Comparison of ENCODE assay signal across 11 cellular contexts in genomic region chr11:27420722-27421572, GRCh38. TPM values are rescaled to one million over a fixed set of nuclear protein-coding genes. Genes with fewer than 3 reads are reported as not detected.
DNase-seq lines count a peak whose midpoint lies in the region; ATAC-seq and TF ChIP-seq lines count a peak whose summit lies in the region.
"Had no signal": no experiment of that assay in that cellular context is flagged by ENCODE, and none has a peak within 500 bp of the region (broad histone marks: within the 10 kb centered on the region; RNA-seq: fewer than 3 reads in every experiment).

No MANE protein-coding gene starts in this region.

- no peak overlapping the region for H3K9ac ChIP-seq in mammary epithelial cell (ENCODE audit: insufficient read depth, low read length)

- H2AFZ ChIP-seq in GM23338: no peak overlapping the region
- no peak overlapping the region for H2AFZ ChIP-seq in mammary epithelial cell (ENCODE audit: low read depth, low read length)

- peaks cover 59% of the 10 kb centered on the region for H3K4me1 ChIP-seq in GM23338 (ENCODE audit: insufficient read depth)
- peaks cover 34% of the 10 kb centered on the region for H3K4me1 ChIP-seq in mammary epithelial cell (ENCODE audit: insufficient read depth, low read length)

- TF ChIP-seq CTCF in GM23338 (conservative IDR thresholded peaks at IDR 0.05; ENCODE audit: low read depth in 2 of 2) (no peak), mammary epithelial cell (conservative IDR thresholded peaks at IDR 0.05 in 1 of 2, IDR thresholded peaks at IDR 0.05 in 1 of 2; ENCODE audit: extremely low read depth in 1 of 2, insufficient read depth in 1 of 2, low read depth in 1 of 2, low read length in 2 of 2) (no peak), nephron (IDR thresholded peaks at IDR 0.05; ENCODE audit: unreplicated experiment in 3 of 3) (no peak)

- H3K4me1 Mint-ChIP-seq in GM23338: peaks cover 58% of the 10 kb centered on the region
- H3K4me1 Mint-ChIP-seq in nephron: peaks cover 50% of the 10 kb centered on the region
- H3K4me1 Mint-ChIP-seq: activated B cell treated with CpG ODN at 0.5 μM for 24 hours had no signal

- peaks cover 15% of the 10 kb centered on the region for H4K20me1 ChIP-seq in GM23338 (replicated peaks; ENCODE audit: insufficient read depth)
- H4K20me1 ChIP-seq in mammary epithelial cell (ENCODE audit: insufficient read depth, low read length): peaks cover 1% of the 10 kb centered on the region

- no peaks in the 10 kb centered on the region for H3K9me2 ChIP-seq in GM23338 (ENCODE audit: insufficient read depth)

- H3K9me3 Mint-ChIP-seq in GM23338 (no peaks in the 10 kb centered on the region), nephron (no peaks in the 10 kb centered on the region)

- H3K36me3 ChIP-seq in GM23338 (ENCODE audit: insufficient read depth): no peaks in the 10 kb centered on the region
- no peaks in the 10 kb centered on the region for H3K36me3 ChIP-seq in mammary epithelial cell (ENCODE audit: insufficient read depth, low read length)

- dilution Hi-C loops in mammary epithelial cell (cut with HindIII; ENCODE audit: low sequenced_read_pairs): no loop called here

- CTCF ChIA-PET in mammary epithelial cell (lab: Charles Lee; ENCODE audit: low non-redundant PET): no interaction called here

- H3K9me3 ChIP-seq in mammary epithelial cell (replicated peaks; ENCODE audit: insufficient read depth, low read length): no peaks in the 10 kb centered on the region

- WGBS in mammary epithelial cell (ENCODE audit: low coverage, missing lambda C conversion rate): 86% methylated on average over 4 of the region's 4 CpGs

- no peaks in the 10 kb centered on the region for H3F3A ChIP-seq in GM23338 (replicated peaks; ENCODE audit: low read depth)

- H3K27ac ChIP-seq in GM23338 (ENCODE audit: low read depth) (peak overlapping the region; percentile 2; the same call in 1 of the 2 replicates), mammary epithelial cell (ENCODE audit: insufficient read depth, low read depth, low read length) (no peak overlapping the region)
- H3K27ac ChIP-seq: RWPE1 had no signal

- no peak for DNase-seq in GM23338 (ENCODE audit: low spot score)
- peak; percentile 39 for DNase-seq in M059J (ENCODE audit: low read depth)
- no peak for DNase-seq in mammary epithelial cell
- DNase-seq in HPDE6-E6E7 (ENCODE audit: extremely low spot score): no peak
- DNase-seq: activated B cell treated with CpG ODN at 0.5 μM for 24 hours; activated T-cell treated with anti-CD3 and anti-CD28 coated beads, Interleukin-2, amount 50 U/mL, for 48 hours had no signal

- no TSS peak for BruUV-seq in mammary epithelial cell (replicated peaks; lab: Mats Ljungman, UMichigan)

- no peak overlapping the region for H3K4me2 ChIP-seq in GM23338
- peak overlapping the region; percentile 73 for H3K4me2 ChIP-seq in mammary epithelial cell (ENCODE audit: insufficient read depth, low read depth, low read length)

- ATAC-seq in GM23338 (no peak), GM18907 (IDR thresholded peaks at IDR 0.05; ENCODE audit: unreplicated experiment) (no peak), GM18511 (IDR thresholded peaks at IDR 0.05; ENCODE audit: unreplicated experiment) (no peak)

- H3K4me3 Mint-ChIP-seq in GM23338: no peak overlapping the region
- peak overlapping the region in 1 of 3 experiments; percentile 12 for H3K4me3 Mint-ChIP-seq in nephron
- H3K4me3 Mint-ChIP-seq: activated B cell treated with CpG ODN at 0.5 μM for 24 hours had no signal

- intact Hi-C loops in mammary epithelial cell (cut with micrococcal nuclease): no loop called here

- H3K79me2 ChIP-seq in GM23338 (replicated peaks; ENCODE audit: insufficient read depth) (peaks cover 98% of the 10 kb centered on the region), mammary epithelial cell (ENCODE audit: insufficient read depth, low read length) (peaks cover 94% of the 10 kb centered on the region)

- H3K4me3 ChIP-seq in GM23338 (no peak overlapping the region), mammary epithelial cell (replicated peaks in 1 of 3; ENCODE audit: insufficient read depth in 1 of 3, low read depth in 2 of 3, low read length in 3 of 3) (no peak overlapping the region)
- H3K4me3 ChIP-seq: lung had no signal

- H3K27ac Mint-ChIP-seq in GM23338: peak overlapping the region; percentile 45
- peak overlapping the region; percentile 47 to 94 (median 87) for H3K27ac Mint-ChIP-seq in nephron
- H3K27ac Mint-ChIP-seq: activated B cell treated with CpG ODN at 0.5 μM for 24 hours had no signal

- H3K27me3 Mint-ChIP-seq in GM23338 (ENCODE audit: insufficient read depth, low read depth, poor library complexity) (peaks cover 4% of the 10 kb centered on the region), nephron (ENCODE audit: low read depth) (no peaks in the 10 kb centered on the region)

- H3K36me3 Mint-ChIP-seq in GM23338 (ENCODE audit: low read depth): peaks cover 2% of the 10 kb centered on the region; the same call in 1 of the 3 replicates
- no peaks in the 10 kb centered on the region for H3K36me3 Mint-ChIP-seq in nephron (ENCODE audit: low read depth)

- H3K27me3 ChIP-seq in GM23338 (ENCODE audit: insufficient read depth) (no peaks in the 10 kb centered on the region), mammary epithelial cell (ENCODE audit: insufficient read depth, low read length) (no peaks in the 10 kb centered on the region)

- in situ Hi-C loops in mammary epithelial cell (cut with MboI; ENCODE audit: low sequenced_read_pairs in 2 of 2): no loop called here

TF ChIP-seq in GM23338, 12 proteins besides CTCF, POLR2A, EP300 and RAD21:
- TF ChIP-seq ETS1 (IDR thresholded peaks at IDR 0.05) (no peak), REST (IDR thresholded peaks at IDR 0.05; ENCODE audit: unreplicated experiment) (no peak), CREB1 (CRISPR knock-in tag; IDR thresholded peaks at IDR 0.05; ENCODE audit: low read depth) (no peak), ZNF114 (CRISPR knock-in tag; IDR thresholded peaks at IDR 0.05) (no peak), ZNF331 (CRISPR knock-in tag; IDR thresholded peaks at IDR 0.05; ENCODE audit: low read depth) (no peak), JUNB (IDR thresholded peaks at IDR 0.05; ENCODE audit: unreplicated experiment) (no peak)

RNA-seq across cellular contexts. Expression of gene LGR4, which starts 51.6 kb away (rescaled TPM):
- 91.7 and 99.6 TPM in 2 replicates for total RNA-seq in GM23338 (2014; rRNA removed; shearing (Covaris generic))
- polyA plus RNA-seq in GM23338 (2016; fragmentation: Nextera tagmentation; extraction: Ambion mirVana): 21.2 and 22.6 TPM in 2 replicates
- total RNA-seq in M059J (2014; rRNA removed; shearing (Covaris generic)): 28.0 and 45.2 TPM in 2 replicates
- total RNA-seq in mammary epithelial cell: 10 to 100 TPM; 27.8 to 45.8 TPM
- 19.3 TPM for polyA plus RNA-seq in mammary epithelial cell
- 93.1 TPM for polyA minus RNA-seq in mammary epithelial cell

RNA-seq across cellular contexts. Expression of gene CCDC34, which starts 57.9 kb away (rescaled TPM):
- total RNA-seq in GM23338 (2014; rRNA removed; shearing (Covaris generic)): 7.4 and 10.1 TPM in 2 replicates
- polyA plus RNA-seq in GM23338 (2016; fragmentation: Nextera tagmentation; extraction: Ambion mirVana) (47.9 and 56.0 TPM in 2 replicates), mammary epithelial cell (5.9 TPM)
- 15.3 and 23.5 TPM in 2 replicates for total RNA-seq in M059J (2014; rRNA removed; shearing (Covaris generic))
- 10 to 100 TPM in 1 of 2 donors, 1 to 10 TPM in 1; 2.5 to 10.4 TPM for total RNA-seq in mammary epithelial cell
- 1.5 TPM for polyA minus RNA-seq in mammary epithelial cell
